In the genomic region with DNA sequence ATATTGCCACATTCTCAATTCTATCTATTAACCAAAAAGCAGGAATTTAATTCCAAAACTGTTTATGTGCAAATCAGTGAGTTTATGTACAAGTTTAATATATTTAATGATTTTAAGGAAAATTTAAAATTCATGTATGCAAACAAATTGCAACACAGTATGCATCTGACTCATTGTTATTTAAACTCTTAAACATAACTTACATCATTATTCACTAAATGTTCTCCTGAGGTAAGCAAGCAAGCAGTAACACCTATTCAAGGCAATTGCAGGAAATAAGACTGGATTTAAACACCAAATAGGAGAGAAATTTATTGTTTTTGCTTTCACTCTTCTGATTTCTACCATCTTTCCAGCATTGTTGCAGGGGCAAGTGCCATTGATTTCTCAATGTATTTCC, we compare ENCODE assay signal across 23 cellular contexts.
"Had no signal": no experiment of that assay in that cellular context is flagged by ENCODE, and none has a peak within 500 bp of the region (broad histone marks: within the 10 kb centered on the region; RNA-seq: fewer than 3 reads in every experiment).

No MANE protein-coding gene starts in this region.

- H3K27me3 Mint-ChIP-seq: activated naive CD8-positive, alpha-beta T cell treated with anti-CD3 and anti-CD28 coated beads, Interleukin-2, amount 50 U/mL, for 24 hours; activated T-cell treated with anti-CD3 and anti-CD28 coated beads, Interleukin-2, amount 50 U/mL, for 24 hours had no signal

- ATAC-seq: activated CD4-positive, CD25-positive, alpha-beta regulatory T cell treated with anti-CD3 and anti-CD28 coated beads, Interleukin-2, amount 50 U/mL, for 24 hours; activated CD8-positive, alpha-beta T cell treated with anti-CD3 and anti-CD28 coated beads for 36 hours; activated naive CD4-positive, alpha-beta T cell treated with anti-CD3 and anti-CD28 coated beads, Interleukin-2, amount 50 U/mL, for 72 hours; activated naive CD8-positive, alpha-beta T cell treated with anti-CD3 and anti-CD28 coated beads, Interleukin-2, amount 50 U/mL, for 24 hours; K562; Right ventricle myocardium inferior; SK-N-SH treated with all-trans-retinoic acid at 6 μM for 48 hours had no signal

- H3K4me1 Mint-ChIP-seq: activated naive CD8-positive, alpha-beta T cell treated with anti-CD3 and anti-CD28 coated beads, Interleukin-2, amount 50 U/mL, for 24 hours had no signal

- DNase-seq: activated CD4-positive, alpha-beta T cell treated with anti-CD3 and anti-CD28 coated beads for 4 hours; activated CD8-positive, alpha-beta memory T cell treated with anti-CD3 and anti-CD28 coated beads, Interleukin-2, amount 50 U/mL, for 48 hours; activated CD8-positive, alpha-beta T cell treated with anti-CD3 and anti-CD28 coated beads for 36 hours; activated effector memory CD4-positive, alpha-beta T cell treated with Interleukin-2 at 50 U/mL for 16 hours; activated naive CD4-positive, alpha-beta T cell treated with Interleukin-2 at 50 U/mL for 16 hours; activated naive CD8-positive, alpha-beta T cell treated with anti-CD3 and anti-CD28 coated beads, Interleukin-2, amount 50 U/mL, for 24 hours; activated T-cell treated with anti-CD3 and anti-CD28 coated beads, Interleukin-2, amount 50 U/mL, for 24 hours; central memory CD4-positive, alpha-beta T cell; Karpas-422; NCI-H1105 treated with DMSO at 0.1 percent for 48 hours; NCI-H1436 treated with DMSO at 0.1 percent for 48 hours; NCI-H187; NCI-H2081; NCI-H510A treated with DMSO at 0.1 percent for 48 hours; NCI-H69; SW 1271 had no signal

- H3K4me3 ChIP-seq: K562 had no signal

- H3K4me3 Mint-ChIP-seq: activated CD8-positive, alpha-beta T cell treated with anti-CD3 and anti-CD28 coated beads for 36 hours; activated naive CD8-positive, alpha-beta T cell treated with anti-CD3 and anti-CD28 coated beads, Interleukin-2, amount 50 U/mL, for 24 hours; activated T-cell treated with anti-CD3 and anti-CD28 coated beads, Interleukin-2, amount 50 U/mL, for 24 hours; activated T-helper 1 cell treated with anti-CD3 and anti-CD28 coated beads, Interleukin-12 subunit alpha, Interleukin-12 subunit beta, Interleukin-2, Interleukin-4 antibody, amounts not matched to agents 30 ng/mL and 10 ng/mL and 1 ng/mL, durations not matched to agents 14 hours and 24 hours and 36 hours; T-helper 1 cell treated with Interleukin-12 subunit alpha and Interleukin-12 subunit beta and Interleukin-4 antibody, amounts not matched to agents 30 μg/mL and 1 μg/mL, for 36 hours had no signal

- H3K27ac Mint-ChIP-seq: activated CD8-positive, alpha-beta T cell treated with anti-CD3 and anti-CD28 coated beads for 36 hours; activated naive CD8-positive, alpha-beta T cell treated with anti-CD3 and anti-CD28 coated beads, Interleukin-2, amount 50 U/mL, for 24 hours; activated T-cell treated with anti-CD3 and anti-CD28 coated beads, Interleukin-2, amount 50 U/mL, for 24 hours; activated T-helper 1 cell treated with anti-CD3 and anti-CD28 coated beads, Interleukin-12 subunit alpha, Interleukin-12 subunit beta, Interleukin-2, Interleukin-4 antibody, amounts not matched to agents 30 ng/mL and 10 ng/mL and 1 ng/mL, durations not matched to agents 14 hours and 24 hours and 36 hours; T-helper 1 cell treated with Interleukin-12 subunit alpha and Interleukin-12 subunit beta and Interleukin-4 antibody, amounts not matched to agents 30 μg/mL and 1 μg/mL, for 36 hours had no signal

- H3K9me3 Mint-ChIP-seq: activated CD8-positive, alpha-beta T cell treated with anti-CD3 and anti-CD28 coated beads for 36 hours; activated T-helper 1 cell treated with anti-CD3 and anti-CD28 coated beads, Interleukin-12 subunit alpha, Interleukin-12 subunit beta, Interleukin-2, Interleukin-4 antibody, amounts not matched to agents 30 ng/mL and 10 ng/mL and 1 ng/mL, durations not matched to agents 14 hours and 24 hours and 36 hours had no signal
